17 cellular contexts compared by ENCODE assay signal in the genomic region with DNA sequence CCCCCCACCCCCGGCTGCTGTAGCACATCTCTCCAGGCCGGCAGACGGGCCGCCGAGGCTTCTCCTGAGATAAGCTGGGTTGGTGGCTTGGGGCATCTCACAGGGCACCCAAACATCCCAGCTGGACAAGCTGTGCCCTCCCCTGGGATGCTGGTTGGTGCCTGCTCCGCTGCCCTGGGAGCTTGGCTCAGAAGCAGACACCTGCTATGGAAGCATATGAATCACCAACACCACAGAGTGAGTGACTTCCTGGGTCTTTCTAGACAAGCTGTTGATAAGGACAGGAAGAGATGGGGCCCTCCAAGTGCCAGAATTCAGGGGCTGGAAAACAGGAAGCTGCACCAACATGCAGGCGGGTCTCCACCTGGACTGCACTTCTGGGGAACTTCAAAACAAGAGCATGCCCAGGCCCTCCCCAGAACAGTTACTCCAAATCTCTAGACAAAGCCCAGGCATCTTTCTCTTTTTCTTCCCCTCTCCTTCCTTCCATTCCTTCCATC. TPM values are rescaled to one million over a fixed set of nuclear protein-coding genes. Genes with fewer than 3 reads are reported as not detected.
DNase-seq lines count a peak whose midpoint lies in the region; ATAC-seq and TF ChIP-seq lines count a peak whose summit lies in the region.
"Had no signal": no experiment of that assay in that cellular context is flagged by ENCODE, and none has a peak within 500 bp of the region (broad histone marks: within the 10 kb centered on the region; RNA-seq: fewer than 3 reads in every experiment).

No MANE protein-coding gene starts in this region.

- H3K36me3 ChIP-seq in brain microvascular endothelial cell (replicated peaks) (no peaks in the 10 kb centered on the region), H7 (replicated peaks; ENCODE audit: control insufficient read depth, insufficient read depth, low read length) (no peaks in the 10 kb centered on the region)
- H3K36me3 ChIP-seq: adrenal gland, sigmoid colon had no signal

- no peak for ATAC-seq in GM18858 (IDR thresholded peaks at IDR 0.05; ENCODE audit: unreplicated experiment)
- no peak for ATAC-seq in HG02763 (IDR thresholded peaks at IDR 0.05; ENCODE audit: unreplicated experiment)
- ATAC-seq in GM18861 (IDR thresholded peaks at IDR 0.05; ENCODE audit: unreplicated experiment): no peak
- ATAC-seq: left ventricle myocardium superior had no signal

- H3K4me3 ChIP-seq in brain microvascular endothelial cell (ENCODE audit: low read depth, low read length) (no peak overlapping the region), H7 (ENCODE audit: insufficient read depth, low read depth, low read length) (no peak overlapping the region)
- H3K4me3 ChIP-seq: adrenal gland, GM23248, sigmoid colon, stomach had no signal

- in situ Hi-C loops in brain microvascular endothelial cell (cut with HindIII; ENCODE audit: low pct_ligation_motif_present, low sequenced_read_pairs): no loop called here

- TF ChIP-seq CTCF in brain microvascular endothelial cell (IDR thresholded peaks at IDR 0.05; ENCODE audit: low read depth, low read length, missing control alignments): no peak

- peak; percentile 79 for DNase-seq in 8988T
- DNase-seq in EH (ENCODE audit: low read depth): peak; percentile 25
- DNase-seq in OCI-M1 (lab: John Stamatoyannopoulos, UW): peak; percentile 73
- peak; percentile 31 for DNase-seq in brain microvascular endothelial cell
- no peak for DNase-seq in H7
- DNase-seq: activated CD4-positive, alpha-beta T cell treated with anti-CD3 and anti-CD28 coated beads for 4 hours; adrenal gland; cortex of kidney; GM23248; hypothalamus; left ventricle myocardium superior; NCI-H2107; sigmoid colon; stomach had no signal

- H3K27me3 ChIP-seq in brain microvascular endothelial cell (replicated peaks) (no peaks in the 10 kb centered on the region), H7 (ENCODE audit: control insufficient read depth, insufficient read depth, low read length) (no peaks in the 10 kb centered on the region)
- H3K27me3 ChIP-seq: adrenal gland had no signal

- no peak overlapping the region for H3K27ac ChIP-seq in brain microvascular endothelial cell
- H3K27ac ChIP-seq: adrenal gland, GM23248, sigmoid colon, stomach had no signal

RNA-seq across cellular contexts. Expression of a gene that starts 13.7 kb away (rescaled TPM):
- 4.4 and 5.1 TPM in 2 replicates for total RNA-seq in H7 (2014; rRNA removed; shearing (Covaris generic))
